ENCODE assay signal across 8 cellular contexts in the genomic region with DNA sequence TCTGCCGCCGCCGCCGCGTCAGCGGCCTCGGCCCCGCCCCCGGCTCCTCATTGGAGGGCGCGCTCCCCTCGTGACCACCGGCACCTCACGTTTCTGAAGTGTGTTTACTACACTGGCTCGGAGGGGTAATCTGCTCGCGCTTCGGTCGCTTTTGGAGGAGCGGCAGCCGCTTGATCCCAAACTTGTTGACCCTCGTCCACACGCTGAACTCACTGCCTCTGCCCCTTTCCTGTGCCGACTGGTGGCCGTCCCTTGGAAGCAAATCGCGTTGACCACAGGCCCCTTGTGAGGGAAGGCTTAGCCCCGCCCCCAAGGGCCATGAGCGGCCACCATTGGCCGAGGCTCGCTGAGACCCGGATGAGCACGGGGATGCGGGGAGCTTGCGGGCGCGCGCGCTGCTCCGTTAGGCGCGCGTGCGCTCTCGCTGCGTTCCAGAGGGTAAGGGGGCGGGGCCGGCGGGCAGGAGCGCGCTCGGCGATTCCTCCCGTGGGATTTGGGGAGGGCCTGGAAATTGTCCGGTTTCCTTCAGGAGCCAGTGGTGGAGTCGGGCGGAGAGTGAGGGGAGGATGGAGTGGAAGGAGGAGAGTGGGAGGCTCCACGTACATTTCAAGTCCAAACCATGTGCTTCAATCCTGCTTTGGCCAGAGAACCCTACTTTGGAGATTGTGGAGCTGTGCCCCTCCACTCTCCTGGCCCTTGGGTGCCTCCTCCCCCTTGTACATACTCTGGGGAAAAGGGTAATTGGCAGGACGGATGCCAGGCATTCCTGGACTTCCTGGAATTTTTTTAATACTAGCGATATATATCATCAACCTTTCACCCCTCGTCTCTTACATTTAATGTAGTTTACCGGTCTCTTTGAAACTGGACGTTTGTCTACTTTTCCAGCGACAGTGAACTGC. TPM values are rescaled to one million over a fixed set of nuclear protein-coding genes. Genes with fewer than 3 reads are reported as not detected.
DNase-seq lines count a peak whose midpoint lies in the region; ATAC-seq and TF ChIP-seq lines count a peak whose summit lies in the region.

Gene CRY1 (minus strand): TSS at position 3 of the 902 bp plus-strand sequence. CDS start 588 bp downstream, outside the sequence.

- H2AK5ac ChIP-seq in mesenchymal stem cell (ENCODE audit: low read length, severe bottlenecking), result peak within 1 kb of the TSS; percentile 46

- H3K27ac ChIP-seq in endodermal cell (ENCODE audit: low read depth, low read length) (peak within 1 kb of the TSS; percentile 98), mesenchymal stem cell (ENCODE audit: low read length, poor library complexity, severe bottlenecking) (peak within 1 kb of the TSS; percentile 94)

- 5 to 6% methylated on average over 24 to 64 of the region's 64 CpGs for WGBS in endodermal cell (ENCODE audit: insufficient coverage in 1 of 2, insufficient read length in 1 of 2), 2 experiments
- 1% methylated on average over 60 of the region's 64 CpGs for WGBS in mesenchymal stem cell

- peak within 1 kb of the TSS in 1 of 2 experiments; percentile 74 for H3K4ac ChIP-seq in mesenchymal stem cell (ENCODE audit: low read depth in 1 of 2, low read length in 2 of 2)

- H3K18ac ChIP-seq in mesenchymal stem cell (ENCODE audit: low read depth in 1 of 2, low read length in 2 of 2), result peak within 1 kb of the TSS; percentile 52 to 86

- peaks cover 24% of the 10 kb centered on the region for H3K9me3 Mint-ChIP-seq in endodermal cell

- H3K9me3 ChIP-seq in endodermal cell (ENCODE audit: control insufficient read depth, low read length) (peaks cover 25% of the 10 kb centered on the region), mesenchymal stem cell (ENCODE audit: control insufficient read depth, low read length) (no peaks in the 10 kb centered on the region)

- H2AFZ ChIP-seq in mesenchymal stem cell (ENCODE audit: low read depth, low read length), result peak within 1 kb of the TSS; percentile 96

- no peak within 1 kb of the TSS for H3K4me3 Mint-ChIP-seq in endodermal cell

- no peak within 1 kb of the TSS for H3K14ac ChIP-seq in mesenchymal stem cell (ENCODE audit: low read length in 2 of 2)

- peak within 1 kb of the TSS; percentile 99 for H4K8ac ChIP-seq in mesenchymal stem cell (ENCODE audit: low read length)

- H3K27me3 ChIP-seq in endodermal cell (ENCODE audit: control insufficient read depth, insufficient read depth, low read length, poor library complexity, severe bottlenecking) (no peaks in the 10 kb centered on the region), mesenchymal stem cell (ENCODE audit: control insufficient read depth in 1 of 2, insufficient read depth in 1 of 2, low read length in 2 of 2) (no peaks in the 10 kb centered on the region)

- H3K4me1 ChIP-seq in endodermal cell (ENCODE audit: control insufficient read depth, insufficient read depth, low read length) (no peaks in the 10 kb centered on the region), mesenchymal stem cell (ENCODE audit: control insufficient read depth, insufficient read depth, low read depth, low read length) (peaks cover 5% of the 10 kb centered on the region)

- H2BK5ac ChIP-seq in mesenchymal stem cell (ENCODE audit: low read depth, low read length, poor library complexity, severe bottlenecking), result peak within 1 kb of the TSS; percentile 84

- TF ChIP-seq CTCF in endodermal cell (conservative IDR thresholded peaks at IDR 0.05), result no peak

- H2BK12ac ChIP-seq in mesenchymal stem cell (ENCODE audit: low read length in 2 of 2), result peak within 1 kb of the TSS in 1 of 2 experiments; percentile 23

- H3K23ac ChIP-seq in mesenchymal stem cell (ENCODE audit: low read length in 2 of 2), result peak within 1 kb of the TSS in 1 of 2 experiments; percentile 91

- peaks cover 2% of the 10 kb centered on the region for H3K4me1 Mint-ChIP-seq in endodermal cell

- H3K4me3 ChIP-seq in endodermal cell (ENCODE audit: low read length) (peak within 1 kb of the TSS; percentile 97), mesenchymal stem cell (ENCODE audit: insufficient read depth in 1 of 2, low read depth in 1 of 2, low read length in 2 of 2) (peak within 1 kb of the TSS; percentile 77 to 91)

- H3K9ac ChIP-seq in endodermal cell (ENCODE audit: extremely low read depth, low read length, poor library complexity, severe bottlenecking) (peak within 1 kb of the TSS; percentile 94), mesenchymal stem cell (ENCODE audit: low read length) (peak within 1 kb of the TSS; percentile 98)

- DNase-seq in CD1c-positive myeloid dendritic cell (ENCODE audit: extremely low spot score) (peak; percentile 97), HT-29 (ENCODE audit: low spot score) (peak; percentile 96), NOMO-1 treated with DMSO at 0.1 percent for 48 hours (lab: John Stamatoyannopoulos, UW; ENCODE audit: unreplicated experiment) (peak; percentile 82), endodermal cell (peak; percentile 99), mesenchymal stem cell (peak; percentile 97)
- peak; percentile 81 for DNase-seq in activated CD8-positive, alpha-beta memory T cell treated with anti-CD3 and anti-CD28 coated beads, Interleukin-2, amount 50 U/mL, for 1 hour (ENCODE audit: extremely low read depth)
- DNase-seq in stimulated activated CD8-positive, alpha-beta memory T cell treated with anti-CD3 and anti-CD28 coated beads, Interleukin-12 subunit alpha, Interleukin-12 subunit beta, amount 100 ng/mL, for 1 hour (ENCODE audit: low read depth), result peak; percentile 92

- peaks cover 7% of the 10 kb centered on the region for H3K79me1 ChIP-seq in mesenchymal stem cell (replicated peaks; ENCODE audit: low read length, poor library complexity, severe bottlenecking)

- ATAC-seq in GM19468 (IDR thresholded peaks at IDR 0.05; ENCODE audit: extremely low read depth, unreplicated experiment), result peak; percentile 63

- peak within 1 kb of the TSS; percentile 99 for H3K4me2 ChIP-seq in mesenchymal stem cell (ENCODE audit: low read length, poor library complexity, severe bottlenecking)

- peak within 1 kb of the TSS; percentile 83 for H4K91ac ChIP-seq in mesenchymal stem cell (ENCODE audit: low read length)

- peak within 1 kb of the TSS; percentile 99 for H2BK15ac ChIP-seq in mesenchymal stem cell (ENCODE audit: low read depth, poor library complexity, severe bottlenecking)

- H2BK120ac ChIP-seq in mesenchymal stem cell (ENCODE audit: low read depth, low read length), result no peak within 1 kb of the TSS

- H3K36me3 ChIP-seq in endodermal cell (ENCODE audit: control insufficient read depth, insufficient read depth, low read length) (peaks cover 4% of the 10 kb centered on the region), mesenchymal stem cell (ENCODE audit: control insufficient read depth in 1 of 2, insufficient read depth in 2 of 2, low read depth in 1 of 2, low read length in 2 of 2) (no peaks in the 10 kb centered on the region)

- H3K36me3 Mint-ChIP-seq in endodermal cell (ENCODE audit: low read depth), result peaks cover 4% of the 10 kb centered on the region

- H3K27me3 Mint-ChIP-seq in endodermal cell (ENCODE audit: insufficient read depth), result no peaks in the 10 kb centered on the region

- H3K27ac Mint-ChIP-seq in endodermal cell, result no peak within 1 kb of the TSS

RNA-seq across cellular contexts. Expression of gene CRY1, which starts in this region (rescaled TPM):
- 24.4 and 27.1 TPM in 2 replicates for total RNA-seq in HT-29 (2014; rRNA removed; shearing (Covaris generic))
- 10 to 100 TPM; 29.9 to 33.4 TPM for total RNA-seq in endodermal cell
- 26.3 TPM for polyA plus RNA-seq in endodermal cell (2013, experiment 1 of 2)
- 27.7 TPM for polyA plus RNA-seq in endodermal cell (2013, experiment 2 of 2)
- 13.6 TPM for polyA plus RNA-seq in mesenchymal stem cell (2013, experiment 1 of 2)
- 13.8 TPM for polyA plus RNA-seq in mesenchymal stem cell (2013, experiment 2 of 2)

Comparison
In these comparisons a context has a peak if more than half of its experiments do, and no peak if none do; other contexts are left out.
1. Peak in every context shown above with its lines: DNase-seq, ATAC-seq, H3K4me3 ChIP-seq and H3K27ac ChIP-seq.